Comparison of ENCODE assay signal across 15 cellular contexts in the genomic region with DNA sequence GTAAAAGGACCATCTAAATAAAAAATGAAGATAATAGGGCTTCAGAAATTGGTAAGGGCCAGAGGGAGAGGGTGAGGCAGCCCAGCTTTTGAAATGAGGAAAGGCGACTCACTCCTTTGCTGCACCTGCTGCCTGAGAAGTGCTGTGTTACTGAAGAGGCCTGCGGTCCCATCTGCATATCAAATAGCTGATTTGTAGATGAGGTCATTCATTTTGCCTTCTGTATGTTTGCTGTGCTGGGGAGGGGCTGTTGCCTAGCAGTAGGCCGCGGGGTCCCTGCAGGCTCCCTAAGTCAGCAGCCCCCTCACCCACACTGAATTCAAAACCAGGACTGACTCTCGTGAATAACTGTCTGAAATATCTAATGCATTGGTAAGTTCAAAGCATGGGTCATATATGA.
DNase-seq lines count a peak whose midpoint lies in the region; ATAC-seq and TF ChIP-seq lines count a peak whose summit lies in the region.
"Had no signal": no experiment of that assay in that cellular context is flagged by ENCODE, and none has a peak within 500 bp of the region (broad histone marks: within the 10 kb centered on the region; RNA-seq: fewer than 3 reads in every experiment).

No MANE protein-coding gene starts in this region.

- no peak for TF ChIP-seq RAD21 in SK-N-SH (IDR thresholded peaks at IDR 0.05; ENCODE audit: low read length)

- H3F3A ChIP-seq in SK-N-SH (replicated peaks; ENCODE audit: insufficient read depth), result no peaks in the 10 kb centered on the region

- TF ChIP-seq CTCF in endodermal cell (conservative IDR thresholded peaks at IDR 0.05), result no peak
- no peak for TF ChIP-seq CTCF in adrenal gland (IDR thresholded peaks at IDR 0.05)
- TF ChIP-seq CTCF in SK-N-SH (IDR thresholded peaks at IDR 0.05), result no peak
- no peak for TF ChIP-seq CTCF in right atrium auricular region (IDR thresholded peaks at IDR 0.05)

- no peak overlapping the region for H2AFZ ChIP-seq in SK-N-SH (ENCODE audit: low read depth)

- H3K9me3 Mint-ChIP-seq in endodermal cell, result no peaks in the 10 kb centered on the region
- H3K9me3 Mint-ChIP-seq: activated naive CD8-positive, alpha-beta T cell treated with anti-CD3 and anti-CD28 coated beads, Interleukin-2, amount 10 ng/mL, durations not matched to agents 7 days and 5 days had no signal

- H3K27ac ChIP-seq in endodermal cell (ENCODE audit: low read depth, low read length) (peak overlapping the region; percentile 88), adrenal gland (no peak overlapping the region), SK-N-SH (ENCODE audit: low read depth in 2 of 2, low read length in 1 of 2) (no peak overlapping the region), right atrium auricular region (no peak overlapping the region)
- H3K27ac ChIP-seq: A549, upper lobe of left lung had no signal

- no peak overlapping the region for H3K27ac Mint-ChIP-seq in endodermal cell
- H3K27ac Mint-ChIP-seq: activated naive CD8-positive, alpha-beta T cell treated with anti-CD3 and anti-CD28 coated beads, Interleukin-2, amount 10 ng/mL, durations not matched to agents 7 days and 5 days had no signal

- H3K36me3 Mint-ChIP-seq in endodermal cell (ENCODE audit: low read depth), result no peaks in the 10 kb centered on the region
- H3K36me3 Mint-ChIP-seq: activated naive CD8-positive, alpha-beta T cell treated with anti-CD3 and anti-CD28 coated beads, Interleukin-2, amount 10 ng/mL, durations not matched to agents 7 days and 5 days had no signal

- H3K79me2 ChIP-seq in SK-N-SH (ENCODE audit: insufficient read depth), result no peaks in the 10 kb centered on the region

- H3K27me3 Mint-ChIP-seq in endodermal cell (ENCODE audit: insufficient read depth), result no peaks in the 10 kb centered on the region
- H3K27me3 Mint-ChIP-seq: activated naive CD8-positive, alpha-beta T cell treated with anti-CD3 and anti-CD28 coated beads, Interleukin-2, amount 10 ng/mL, durations not matched to agents 7 days and 5 days had no signal

- H3K36me3 ChIP-seq in endodermal cell (ENCODE audit: control insufficient read depth, insufficient read depth, low read length) (no peaks in the 10 kb centered on the region), adrenal gland (replicated peaks in 1 of 2) (no peaks in the 10 kb centered on the region), SK-N-SH (replicated peaks in 1 of 2; ENCODE audit: control insufficient read depth in 1 of 2, insufficient read depth in 2 of 2, low read length in 1 of 2) (no peaks in the 10 kb centered on the region), right atrium auricular region (no peaks in the 10 kb centered on the region)
- H3K36me3 ChIP-seq: upper lobe of left lung had no signal

- 11 to 25% methylated on average over 1 to 5 of the region's 5 CpGs for WGBS in endodermal cell (ENCODE audit: insufficient coverage in 1 of 2, insufficient read length in 1 of 2), 2 experiments
- 56 to 81% (median 71%) methylated on average over 3 to 5 of the region's 5 CpGs for WGBS in adrenal gland, 4 donors
- 66% methylated on average over 4 of the region's 5 CpGs for WGBS in SK-N-SH (ENCODE audit: low lambda C conversion rate)

- H3K4me1 Mint-ChIP-seq in endodermal cell, result peaks cover 23% of the 10 kb centered on the region
- H3K4me1 Mint-ChIP-seq: activated naive CD8-positive, alpha-beta T cell treated with anti-CD3 and anti-CD28 coated beads, Interleukin-2, amount 10 ng/mL, durations not matched to agents 7 days and 5 days had no signal

- H3K4me3 Mint-ChIP-seq in endodermal cell, result no peak overlapping the region
- H3K4me3 Mint-ChIP-seq: activated naive CD8-positive, alpha-beta T cell treated with anti-CD3 and anti-CD28 coated beads, Interleukin-2, amount 10 ng/mL, durations not matched to agents 7 days and 5 days had no signal

- H3K4me1 ChIP-seq in endodermal cell (ENCODE audit: control insufficient read depth, insufficient read depth, low read length) (peaks cover 15% of the 10 kb centered on the region), adrenal gland (replicated peaks in 1 of 2) (no peaks in the 10 kb centered on the region), SK-N-SH (ENCODE audit: control insufficient read depth in 1 of 2, insufficient read depth in 2 of 2, low read depth in 1 of 2, low read length in 1 of 2) (peaks cover 3 to 35% of the 10 kb centered on the region in 2 experiments; a peak in 3 of 4 replicates), right atrium auricular region (no peaks in the 10 kb centered on the region)
- H3K4me1 ChIP-seq: A549, upper lobe of left lung had no signal

- no peaks in the 10 kb centered on the region for H3K9me2 ChIP-seq in SK-N-SH

- H3K9me3 ChIP-seq in endodermal cell (ENCODE audit: control insufficient read depth, low read length), result no peaks in the 10 kb centered on the region
- H3K9me3 ChIP-seq in adrenal gland (replicated peaks in 1 of 3), result no peaks in the 10 kb centered on the region
- H3K9me3 ChIP-seq in SK-N-SH, result no peaks in the 10 kb centered on the region
- H3K9me3 ChIP-seq in right atrium auricular region, result no peaks in the 10 kb centered on the region
- H3K9me3 ChIP-seq: A549, upper lobe of left lung had no signal

- H3K27me3 ChIP-seq in endodermal cell (ENCODE audit: control insufficient read depth, insufficient read depth, low read length, poor library complexity, severe bottlenecking), result no peaks in the 10 kb centered on the region
- no peaks in the 10 kb centered on the region for H3K27me3 ChIP-seq in adrenal gland
- H3K27me3 ChIP-seq in SK-N-SH (ENCODE audit: insufficient read depth), result no peaks in the 10 kb centered on the region
- no peaks in the 10 kb centered on the region for H3K27me3 ChIP-seq in right atrium auricular region
- H3K27me3 ChIP-seq: upper lobe of left lung had no signal

- CTCF ChIA-PET in SK-N-SH (lab: Yijun Ruan, JAX), result interaction anchor here (1.0 to 3.8 kb wide), 2 partner anchors 11 to 23 kb away, joined by 3 to 10 read pairs; no protein-coding TSS in a partner anchor

- H3K4me2 ChIP-seq in SK-N-SH, result no peak overlapping the region
- H3K4me2 ChIP-seq: A549 had no signal

- intact Hi-C loops in adrenal gland (cut with DNase I), result no loop called here

- no peaks in the 10 kb centered on the region for H4K20me1 ChIP-seq in SK-N-SH (ENCODE audit: insufficient read depth)

- H3K9ac ChIP-seq in endodermal cell (ENCODE audit: extremely low read depth, low read length, poor library complexity, severe bottlenecking) (no peak overlapping the region), SK-N-SH (no peak overlapping the region)

- ATAC-seq in HG03354 (IDR thresholded peaks at IDR 0.05; ENCODE audit: poor library complexity, severe bottlenecking, unreplicated experiment), result no peak
- ATAC-seq: A549 had no signal

- H3K4me3 ChIP-seq in endodermal cell (ENCODE audit: low read length) (no peak overlapping the region), adrenal gland (no peak overlapping the region), SK-N-SH (ENCODE audit: low read depth in 2 of 2, low read length in 1 of 2) (no peak overlapping the region), right atrium auricular region (no peak overlapping the region)
- H3K4me3 ChIP-seq: A549, upper lobe of left lung had no signal

- POLR2A ChIA-PET in SK-N-SH (lab: Yijun Ruan, JAX), result no interaction called here

- TF ChIP-seq POLR2A in adrenal gland (IDR thresholded peaks at IDR 0.05), result no peak

- no peak for TF ChIP-seq EP300 in SK-N-SH (IDR thresholded peaks at IDR 0.05; ENCODE audit: borderline replicate concordance in 1 of 2, low read depth in 1 of 2, low read length in 1 of 2)

- DNase-seq in COR-L47 (lab: John Stamatoyannopoulos, UW), result peak; percentile 36
- peak; percentile 72 to 98 (median 90) for DNase-seq in NCI-H1417 (lab: John Stamatoyannopoulos, UW)
- peak; percentile 78 to 91 for DNase-seq in NCI-H524 (lab: John Stamatoyannopoulos, UW)
- peak; percentile 68 for DNase-seq in endodermal cell
- no peak for DNase-seq in adrenal gland
- DNase-seq in SK-N-SH, result no peak
- DNase-seq in right atrium auricular region (ENCODE audit: low spot score), result no peak
- DNase-seq: activated naive CD8-positive, alpha-beta T cell treated with anti-CD3 and anti-CD28 coated beads, Interleukin-2, amount 10 ng/mL, durations not matched to agents 7 days and 5 days; Calu3; midbrain; posterior cingulate gyrus; stimulated activated CD8-positive, alpha-beta memory T cell treated with anti-CD3 and anti-CD28 coated beads, Interleukin-4, amount 100 ng/mL, for 48 hours; upper lobe of left lung had no signal

TF ChIP-seq in SK-N-SH, 30 proteins besides CTCF, POLR2A, EP300 and RAD21 (continues in another document):
- no peak for TF ChIP-seq SMC3 (IDR thresholded peaks at IDR 0.05; ENCODE audit: low read depth, low read length)
- TF ChIP-seq GATA2 (CRISPR knock-in tag; IDR thresholded peaks at IDR 0.05), result no peak
- TF ChIP-seq TAF1 (IDR thresholded peaks at IDR 0.05; ENCODE audit: borderline replicate concordance, low read depth, low read length), result no peak
- TF ChIP-seq, protein P1, sequence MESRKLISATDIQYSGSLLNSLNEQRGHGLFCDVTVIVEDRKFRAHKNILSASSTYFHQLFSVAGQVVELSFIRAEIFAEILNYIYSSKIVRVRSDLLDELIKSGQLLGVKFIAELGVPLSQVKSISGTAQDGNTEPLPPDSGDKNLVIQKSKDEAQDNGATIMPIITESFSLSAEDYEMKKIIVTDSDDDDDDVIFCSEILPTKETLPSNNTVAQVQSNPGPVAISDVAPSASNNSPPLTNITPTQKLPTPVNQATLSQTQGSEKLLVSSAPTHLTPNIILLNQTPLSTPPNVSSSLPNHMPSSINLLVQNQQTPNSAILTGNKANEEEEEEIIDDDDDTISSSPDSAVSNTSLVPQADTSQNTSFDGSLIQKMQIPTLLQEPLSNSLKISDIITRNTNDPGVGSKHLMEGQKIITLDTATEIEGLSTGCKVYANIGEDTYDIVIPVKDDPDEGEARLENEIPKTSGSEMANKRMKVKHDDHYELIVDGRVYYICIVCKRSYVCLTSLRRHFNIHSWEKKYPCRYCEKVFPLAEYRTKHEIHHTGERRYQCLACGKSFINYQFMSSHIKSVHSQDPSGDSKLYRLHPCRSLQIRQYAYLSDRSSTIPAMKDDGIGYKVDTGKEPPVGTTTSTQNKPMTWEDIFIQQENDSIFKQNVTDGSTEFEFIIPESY (IDR thresholded peaks at IDR 0.05; ENCODE audit: borderline replicate concordance, low read depth), result no peak
- no peak for TF ChIP-seq NRF1 (IDR thresholded peaks at IDR 0.05; ENCODE audit: low read depth, low read length)
- TF ChIP-seq ELF1 (IDR thresholded peaks at IDR 0.05), result no peak
- TF ChIP-seq FOXJ3 (CRISPR knock-in tag; IDR thresholded peaks at IDR 0.05), result no peak

Comparison
In these comparisons a context has a peak if more than half of its experiments do, and no peak if none do; other contexts are left out.
1. DNase-seq: peak in COR-L47 (single experiment), NCI-H1417 (3 of 3), NCI-H524 (2 of 2) and endodermal cell (single experiment); none in adrenal gland (0 of 7), SK-N-SH (single experiment) and right atrium auricular region (single experiment).